ENCODE assay signal across 8 cellular contexts in genomic region chr7:73451780-73452398, GRCh38. TPM values are rescaled to one million over a fixed set of nuclear protein-coding genes. Genes with fewer than 3 reads are reported as not detected.
DNase-seq lines count a peak whose midpoint lies in the region; ATAC-seq and TF ChIP-seq lines count a peak whose summit lies in the region.

No MANE protein-coding gene starts in this region.

- no peak overlapping the region for H3K27ac Mint-ChIP-seq in natural killer cell treated with Interleukin-12 subunit alpha and Interleukin-12 subunit beta and Interleukin-15 and Interleukin-18, amount 100 ng/mL, for 72 hours

- TF ChIP-seq POLR2A in esophagus squamous epithelium (IDR thresholded peaks at IDR 0.05): no peak

- H3K27ac ChIP-seq in esophagus squamous epithelium: no peak overlapping the region

- no peaks in the 10 kb centered on the region for H3K27me3 Mint-ChIP-seq in natural killer cell treated with Interleukin-12 subunit alpha and Interleukin-12 subunit beta and Interleukin-15 and Interleukin-18, amount 100 ng/mL, for 72 hours

- peaks cover 16 to 19% of the 10 kb centered on the region in 2 donors for H3K4me1 Mint-ChIP-seq in natural killer cell treated with Interleukin-12 subunit alpha and Interleukin-12 subunit beta and Interleukin-15 and Interleukin-18, amount 100 ng/mL, for 72 hours (ENCODE audit: low read depth in 2 of 2)

- H3K9me3 ChIP-seq in esophagus squamous epithelium (no peaks in the 10 kb centered on the region), MG63 (no peaks in the 10 kb centered on the region)

- H3K4me1 ChIP-seq in esophagus squamous epithelium: peaks cover 0 to 2% (median 0%) of the 10 kb centered on the region in 3 donors

- TF ChIP-seq CTCF in LNCaP clone FGC (IDR thresholded peaks at IDR 0.05; ENCODE audit: control insufficient read depth, extremely low read depth, insufficient read depth) (peak; percentile 96), esophagus squamous epithelium (IDR thresholded peaks at IDR 0.05) (peak; percentile 91 to 99 (median 98))

- H3K27me3 ChIP-seq in esophagus squamous epithelium (no peaks in the 10 kb centered on the region), MG63 (no peaks in the 10 kb centered on the region)

- 53 to 60% methylated on average over 5 of the region's 5 CpGs for WGBS in esophagus squamous epithelium, 2 donors

- peaks cover 44% of the 10 kb centered on the region for H3K36me3 Mint-ChIP-seq in natural killer cell treated with Interleukin-12 subunit alpha and Interleukin-12 subunit beta and Interleukin-15 and Interleukin-18, amount 100 ng/mL, for 72 hours

- in situ Hi-C loops in SK-MEL-5 (cut with HindIII; ENCODE audit: low pct_unique_long_range_greater_than_20kb, low sequenced_read_pairs): no loop called here

- H3K9me3 Mint-ChIP-seq in natural killer cell treated with Interleukin-12 subunit alpha and Interleukin-12 subunit beta and Interleukin-15 and Interleukin-18, amount 100 ng/mL, for 72 hours: no peaks in the 10 kb centered on the region

- H3K36me3 ChIP-seq in esophagus squamous epithelium (peaks cover 20 to 98% (median 20%) of the 10 kb centered on the region in 3 donors), MG63 (peaks cover 54% of the 10 kb centered on the region)

- intact Hi-C loops in esophagus squamous epithelium (cut with DNase I): loop anchor here (10.0 kb wide), 1 partner anchor 243 kb away; no protein-coding TSS in a partner anchor

- DNase-seq in NCI-H510A treated with DMSO at 0.1 percent for 48 hours (lab: John Stamatoyannopoulos, UW) (peak; percentile 73), NCI-H510A (lab: John Stamatoyannopoulos, UW) (no peak), LNCaP clone FGC (ENCODE audit: low read depth) (peak; percentile 15), SK-MEL-5 (ENCODE audit: low read depth, low spot score) (peak; percentile 83), esophagus squamous epithelium (lab: John Stamatoyannopoulos, UW) (no peak), MG63 (no peak)
- no peak for DNase-seq in natural killer cell treated with Interleukin-12 subunit alpha and Interleukin-12 subunit beta and Interleukin-15 and Interleukin-18, amount 100 ng/mL, for 72 hours (ENCODE audit: low spot score)

- no peak overlapping the region for H3K4me3 ChIP-seq in LNCaP clone FGC (ENCODE audit: low read depth, low read length)
- H3K4me3 ChIP-seq in esophagus squamous epithelium: no peak overlapping the region
- no peak overlapping the region for H3K4me3 ChIP-seq in MG63

- peak; percentile 65 to 69 for ATAC-seq in natural killer cell treated with Interleukin-12 subunit alpha and Interleukin-12 subunit beta and Interleukin-15 and Interleukin-18, amount 100 ng/mL, for 72 hours
- ATAC-seq in GM19324 (IDR thresholded peaks at IDR 0.05; ENCODE audit: low FRiP score, unreplicated experiment): no peak

- H3K4me3 Mint-ChIP-seq in natural killer cell treated with Interleukin-12 subunit alpha and Interleukin-12 subunit beta and Interleukin-15 and Interleukin-18, amount 100 ng/mL, for 72 hours: no peak overlapping the region

RNA-seq across cellular contexts. Expression of gene FZD9, which starts 18.3 kb away (rescaled TPM):
- total RNA-seq in SK-MEL-5 (2014; rRNA removed; shearing (Covaris generic)): 1.7 and 2.3 TPM in 2 replicates
- 2.1 and 3.2 TPM in 2 replicates for polyA plus RNA-seq in SK-MEL-5 (2015; cell fraction: cytosol; rRNA removed)
- polyA plus RNA-seq in SK-MEL-5 (2015; cell fraction: nucleus; rRNA removed): 0.07 and 0.72 TPM in 2 replicates
- total RNA-seq in esophagus squamous epithelium: 1 to 10 TPM in 1 of 4 donors, under 1 TPM in 2, not detected in 1; 0.09 to 1.3 (median 0.61) TPM
- under 1 TPM; 0.42 to 0.43 TPM for total RNA-seq in natural killer cell treated with Interleukin-12 subunit alpha and Interleukin-12 subunit beta and Interleukin-15 and Interleukin-18, amount 100 ng/mL, for 72 hours
- 0.32 and 0.79 TPM in 2 replicates for total RNA-seq in MG63 (2014; rRNA removed; shearing (Covaris generic); ENCODE audit: low replicate concordance)

Comparison
In these comparisons a context has a peak if more than half of its experiments do, and no peak if none do; other contexts are left out.
1. DNase-seq: peak in NCI-H510A treated with DMSO at 0.1 percent for 48 hours (single experiment), LNCaP clone FGC (single experiment) and SK-MEL-5 (single experiment); none in NCI-H510A (single experiment), esophagus squamous epithelium (single experiment), natural killer cell treated with Interleukin-12 subunit alpha and Interleukin-12 subunit beta and Interleukin-15 and Interleukin-18, amount 100 ng/mL, for 72 hours (single experiment) and MG63 (single experiment).